Comparison of ENCODE assay signal across 24 cellular contexts in genomic region chr10:104835422-104835821, GRCh38.
DNase-seq lines count a peak whose midpoint lies in the region; ATAC-seq lines count a peak whose summit lies in the region.
"Had no signal": no experiment of that assay in that cellular context is flagged by ENCODE, and none has a peak within 500 bp of the region (broad histone marks: within the 10 kb centered on the region; RNA-seq: fewer than 3 reads in every experiment).

No MANE protein-coding gene starts in this region.

- no peak overlapping the region for H3K27ac Mint-ChIP-seq in activated naive CD4-positive, alpha-beta T cell treated with anti-CD3 and anti-CD28 coated beads for 36 hours
- no peak overlapping the region for H3K27ac Mint-ChIP-seq in activated naive CD4-positive, alpha-beta T cell treated with anti-CD3 and anti-CD28 coated beads, Interleukin-2, amount 50 U/mL, for 72 hours
- H3K27ac Mint-ChIP-seq: activated CD8-positive, alpha-beta T cell treated with anti-CD3 and anti-CD28 coated beads, Interleukin-2, amount 10 ng/mL, durations not matched to agents 7 days and 5 days; stimulated activated memory B cell treated with anti-CD40 and anti-IgM and Interleukin-4, amounts not matched to agents 10 μg/mL and 1 μg/mL and 100 μg/mL, for 72 hours; T-helper 2 cell treated with Interferon-gamma antibody and Interleukin-4, amounts not matched to agents 5 μg/mL and 100 μg/mL, for 36 hours had no signal

- H3K4me3 Mint-ChIP-seq in activated naive CD4-positive, alpha-beta T cell treated with anti-CD3 and anti-CD28 coated beads for 36 hours = no peak overlapping the region
- H3K4me3 Mint-ChIP-seq: activated CD8-positive, alpha-beta T cell treated with anti-CD3 and anti-CD28 coated beads, Interleukin-2, amount 10 ng/mL, durations not matched to agents 7 days and 5 days; activated T-cell treated with anti-CD3 and anti-CD28 coated beads, Interleukin-2, amount 50 U/mL, for 4 hours; stimulated activated memory B cell treated with anti-CD40 and anti-IgM and Interleukin-4, amounts not matched to agents 10 μg/mL and 1 μg/mL and 100 μg/mL, for 72 hours; T-helper 2 cell treated with Interferon-gamma antibody and Interleukin-4, amounts not matched to agents 5 μg/mL and 100 μg/mL, for 36 hours had no signal

- H3K9me3 Mint-ChIP-seq in activated naive CD4-positive, alpha-beta T cell treated with anti-CD3 and anti-CD28 coated beads for 36 hours = no peaks in the 10 kb centered on the region
- no peaks in the 10 kb centered on the region for H3K9me3 Mint-ChIP-seq in activated naive CD4-positive, alpha-beta T cell treated with anti-CD3 and anti-CD28 coated beads, Interleukin-2, amount 50 U/mL, for 72 hours
- H3K9me3 Mint-ChIP-seq: activated T-cell treated with anti-CD3 and anti-CD28 coated beads, Interleukin-2, amount 50 U/mL, for 4 hours; stimulated activated memory B cell treated with anti-CD40 and anti-IgM and Interleukin-4, amounts not matched to agents 10 μg/mL and 1 μg/mL and 100 μg/mL, for 72 hours; T-helper 2 cell treated with Interferon-gamma antibody and Interleukin-4, amounts not matched to agents 5 μg/mL and 100 μg/mL, for 36 hours had no signal

- no peaks in the 10 kb centered on the region for H3K36me3 Mint-ChIP-seq in activated naive CD4-positive, alpha-beta T cell treated with anti-CD3 and anti-CD28 coated beads for 36 hours (ENCODE audit: low read depth)
- H3K36me3 Mint-ChIP-seq in activated naive CD4-positive, alpha-beta T cell treated with anti-CD3 and anti-CD28 coated beads, Interleukin-2, amount 50 U/mL, for 72 hours = no peaks in the 10 kb centered on the region
- H3K36me3 Mint-ChIP-seq: stimulated activated memory B cell treated with anti-CD40 and anti-IgM and Interleukin-4, amounts not matched to agents 10 μg/mL and 1 μg/mL and 100 μg/mL, for 72 hours had no signal

- no peak for ATAC-seq in activated naive CD4-positive, alpha-beta T cell treated with anti-CD3 and anti-CD28 coated beads, Interleukin-2, amount 50 U/mL, for 72 hours
- ATAC-seq in HG02588 (IDR thresholded peaks at IDR 0.05; ENCODE audit: unreplicated experiment) (peak; percentile 65), HG02973 (IDR thresholded peaks at IDR 0.05; ENCODE audit: unreplicated experiment) (no peak), GM19467 (IDR thresholded peaks at IDR 0.05; ENCODE audit: unreplicated experiment) (no peak)
- ATAC-seq: A549; activated CD8-positive, alpha-beta T cell treated with anti-CD3 and anti-CD28 coated beads, Interleukin-2, amount 10 ng/mL, durations not matched to agents 7 days and 5 days; activated T-cell treated with anti-CD3 and anti-CD28 coated beads, Interleukin-2, amount 50 U/mL, for 4 hours; lower lobe of right lung; right cardiac atrium; stimulated activated memory B cell treated with anti-CD40 and anti-IgM and Interleukin-4, amounts not matched to agents 10 μg/mL and 1 μg/mL and 100 μg/mL, for 72 hours had no signal

- no peaks in the 10 kb centered on the region for H3K4me1 Mint-ChIP-seq in activated naive CD4-positive, alpha-beta T cell treated with anti-CD3 and anti-CD28 coated beads for 36 hours (ENCODE audit: low read depth)
- H3K4me1 Mint-ChIP-seq: stimulated activated memory B cell treated with anti-CD40 and anti-IgM and Interleukin-4, amounts not matched to agents 10 μg/mL and 1 μg/mL and 100 μg/mL, for 72 hours had no signal

- CTCF ChIA-PET in activated naive CD4-positive, alpha-beta T cell treated with anti-CD3 and anti-CD28 coated beads for 36 hours (lab: Charles Lee) = no interaction called here

- H3K27me3 Mint-ChIP-seq in activated naive CD4-positive, alpha-beta T cell treated with anti-CD3 and anti-CD28 coated beads for 36 hours (ENCODE audit: low read depth) = no peaks in the 10 kb centered on the region
- H3K27me3 Mint-ChIP-seq: stimulated activated memory B cell treated with anti-CD40 and anti-IgM and Interleukin-4, amounts not matched to agents 10 μg/mL and 1 μg/mL and 100 μg/mL, for 72 hours had no signal

- intact Hi-C loops in activated naive CD4-positive, alpha-beta T cell treated with anti-CD3 and anti-CD28 coated beads for 36 hours (cut with micrococcal nuclease) = no loop called here

- DNase-seq in activated naive CD4-positive, alpha-beta T cell treated with anti-CD3 and anti-CD28 coated beads for 36 hours = peak; percentile 12
- DNase-seq in activated naive CD4-positive, alpha-beta T cell treated with anti-CD3 and anti-CD28 coated beads, Interleukin-2, amount 50 U/mL, for 72 hours (ENCODE audit: low spot score in 2 of 2) = no peak
- peak; percentile 45 for DNase-seq in NCI-H1436 treated with DMSO at 0.1 percent for 48 hours (lab: John Stamatoyannopoulos, UW)
- no peak for DNase-seq in SK-N-DZ (ENCODE audit: low spot score)
- no peak for DNase-seq in kidney tubule cell (ENCODE audit: low spot score)
- DNase-seq: activated CD4-positive, CD25-positive, alpha-beta regulatory T cell; activated CD8-positive, alpha-beta T cell treated with anti-CD3 and anti-CD28 coated beads, Interleukin-2, amount 10 ng/mL, durations not matched to agents 7 days and 5 days; activated naive CD4-positive, alpha-beta T cell treated with anti-CD3 and anti-CD28 coated beads, Interleukin-2, amount 50 U/mL, for 16 hours; activated T-cell treated with anti-CD3 and anti-CD28 coated beads, Interleukin-2, amount 50 U/mL, for 4 hours; effector CD8-positive, alpha-beta T cell; glutamatergic neuron; GOT3; lower lobe of right lung; NCI-H1930; NCI-H524; occipital lobe; right cardiac atrium; stimulated activated CD4-positive, alpha-beta T cell treated with anti-CD3 and anti-CD28 coated beads, Interleukin-15, amount 100 ng/mL, for 24 hours had no signal

Comparison
In these comparisons a context has a peak if more than half of its experiments do, and no peak if none do; other contexts are left out.
1. DNase-seq: peak in activated naive CD4-positive, alpha-beta T cell treated with anti-CD3 and anti-CD28 coated beads for 36 hours (single experiment) and NCI-H1436 treated with DMSO at 0.1 percent for 48 hours (single experiment); none in activated naive CD4-positive, alpha-beta T cell treated with anti-CD3 and anti-CD28 coated beads, Interleukin-2, amount 50 U/mL, for 72 hours (0 of 2), SK-N-DZ (single experiment) and kidney tubule cell (single experiment).